11 cellular contexts compared by ENCODE assay signal in the genomic region with DNA sequence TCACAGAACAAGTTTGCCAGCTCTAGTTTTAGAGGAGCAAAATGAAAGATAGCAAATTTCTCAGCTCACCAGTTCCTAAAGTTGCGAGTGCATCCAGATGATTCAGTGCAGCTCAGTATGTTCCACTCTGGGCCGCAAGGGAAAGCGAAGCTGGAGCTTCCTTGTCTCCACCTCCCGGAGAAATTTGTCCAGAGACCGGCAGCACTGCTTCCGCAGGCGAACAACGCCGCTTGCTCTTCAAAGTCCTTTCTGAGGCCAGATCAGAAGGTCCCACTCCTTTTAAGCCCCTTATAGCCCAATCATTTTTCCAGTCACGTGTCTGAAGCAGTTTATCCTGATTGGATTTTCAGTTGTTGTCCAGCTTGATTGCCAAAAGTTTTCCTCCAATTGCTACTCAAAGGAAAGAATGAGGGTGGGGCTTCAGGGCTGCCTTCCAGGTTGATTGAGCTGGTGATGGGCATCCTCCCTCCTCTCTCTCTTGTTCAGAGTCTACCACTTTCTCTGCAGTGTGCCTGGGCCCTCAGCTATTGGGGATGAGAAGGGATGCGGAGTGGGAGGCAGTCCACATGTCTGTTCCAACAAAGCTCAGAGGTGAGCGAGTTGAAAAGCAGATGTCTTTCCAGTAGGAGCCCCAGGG. TPM values are rescaled to one million over a fixed set of nuclear protein-coding genes. Genes with fewer than 3 reads are reported as not detected.
DNase-seq lines count a peak whose midpoint lies in the region; ATAC-seq and TF ChIP-seq lines count a peak whose summit lies in the region.
"Had no signal": no experiment of that assay in that cellular context is flagged by ENCODE, and none has a peak within 500 bp of the region (broad histone marks: within the 10 kb centered on the region; RNA-seq: fewer than 3 reads in every experiment).

A gene with protein sequence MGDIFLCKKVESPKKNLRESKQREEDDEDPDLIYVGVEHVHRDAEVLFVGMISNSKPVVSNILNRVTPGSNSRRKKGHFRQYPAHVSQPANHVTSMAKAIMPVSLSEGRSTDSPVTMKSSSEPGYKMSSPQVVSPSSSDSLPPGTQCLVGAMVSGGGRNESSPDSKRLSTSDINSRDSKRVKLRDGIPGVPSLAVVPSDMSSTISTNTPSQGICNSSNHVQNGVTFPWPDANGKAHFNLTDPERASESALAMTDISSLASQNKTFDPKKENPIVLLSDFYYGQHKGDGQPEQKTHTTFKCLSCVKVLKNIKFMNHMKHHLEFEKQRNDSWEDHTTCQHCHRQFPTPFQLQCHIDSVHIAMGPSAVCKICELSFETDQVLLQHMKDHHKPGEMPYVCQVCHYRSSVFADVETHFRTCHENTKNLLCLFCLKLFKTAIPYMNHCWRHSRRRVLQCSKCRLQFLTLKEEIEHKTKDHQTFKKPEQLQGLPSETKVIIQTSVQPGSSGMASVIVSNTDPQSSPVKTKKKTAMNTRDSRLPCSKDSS (minus strand): TSS at position 251 of the 637 bp plus-strand sequence. CDS start 4,640 bp downstream, outside the sequence.

- no peaks in the 10 kb centered on the region for H3K4me1 Mint-ChIP-seq in osteocyte (ENCODE audit: unreplicated experiment)
- H3K4me1 Mint-ChIP-seq: activated naive CD8-positive, alpha-beta T cell treated with anti-CD3 and anti-CD28 coated beads, Interleukin-2, amount 50 U/mL, for 24 hours had no signal

- no peaks in the 10 kb centered on the region for H3K36me3 ChIP-seq in MG63
- no peaks in the 10 kb centered on the region for H3K36me3 ChIP-seq in brain microvascular endothelial cell (replicated peaks)
- H3K36me3 ChIP-seq: neutrophil had no signal

- H3K4me3 Mint-ChIP-seq in osteocyte (ENCODE audit: unreplicated experiment), result no peak within 1 kb of the TSS
- H3K4me3 Mint-ChIP-seq: activated naive CD8-positive, alpha-beta T cell treated with anti-CD3 and anti-CD28 coated beads, Interleukin-2, amount 50 U/mL, for 24 hours had no signal

- H3K27ac ChIP-seq in brain microvascular endothelial cell, result peak within 1 kb of the TSS; percentile 19
- H3K27ac ChIP-seq: neutrophil, SK-N-MC had no signal

- ATAC-seq in GM21529 (IDR thresholded peaks at IDR 0.05; ENCODE audit: unreplicated experiment) (no peak), GM21619 (IDR thresholded peaks at IDR 0.05; ENCODE audit: unreplicated experiment) (no peak)
- ATAC-seq in stimulated activated naive CD8-positive, alpha-beta T cell treated with anti-CD3 and anti-CD28 coated beads, Interleukin-15, Interleukin-2, amounts not matched to agents 100 U/mL and 50 U/mL, for 24 hours, result no peak
- ATAC-seq: activated naive CD8-positive, alpha-beta T cell treated with anti-CD3 and anti-CD28 coated beads, Interleukin-2, amount 50 U/mL, for 24 hours had no signal

- H3K4me3 ChIP-seq in MG63 (peak within 1 kb of the TSS; percentile 44), brain microvascular endothelial cell (ENCODE audit: low read depth, low read length) (no peak within 1 kb of the TSS)
- H3K4me3 ChIP-seq: SK-N-MC had no signal

- in situ Hi-C loops in brain microvascular endothelial cell (cut with HindIII; ENCODE audit: low pct_ligation_motif_present, low sequenced_read_pairs), result no loop called here

- H3K27ac Mint-ChIP-seq in osteocyte (ENCODE audit: unreplicated experiment), result no peak within 1 kb of the TSS
- H3K27ac Mint-ChIP-seq: activated naive CD8-positive, alpha-beta T cell treated with anti-CD3 and anti-CD28 coated beads, Interleukin-2, amount 50 U/mL, for 24 hours had no signal

- H3K27me3 ChIP-seq in MG63, result no peaks in the 10 kb centered on the region
- H3K27me3 ChIP-seq in brain microvascular endothelial cell (replicated peaks), result peaks cover 2% of the 10 kb centered on the region

- no peaks in the 10 kb centered on the region for H3K9me3 ChIP-seq in MG63
- H3K9me3 ChIP-seq: neutrophil had no signal

- TF ChIP-seq CTCF in brain microvascular endothelial cell (IDR thresholded peaks at IDR 0.05; ENCODE audit: low read depth, low read length, missing control alignments), result peak; percentile 8
- no peak for TF ChIP-seq CTCF in osteocyte (IDR thresholded peaks at IDR 0.05)

- peak; percentile 19 for DNase-seq in ELF-1 (ENCODE audit: low read depth, low spot score)
- peak; percentile 72 for DNase-seq in MG63
- peak; percentile 1 for DNase-seq in brain microvascular endothelial cell
- DNase-seq in osteocyte (ENCODE audit: extremely low spot score, unreplicated experiment), result peak; percentile 27
- DNase-seq in stimulated activated naive CD8-positive, alpha-beta T cell treated with anti-CD3 and anti-CD28 coated beads, Interleukin-15, Interleukin-2, amounts not matched to agents 100 U/mL and 50 U/mL, for 24 hours, result no peak
- DNase-seq: activated naive CD8-positive, alpha-beta T cell treated with anti-CD3 and anti-CD28 coated beads, Interleukin-2, amount 50 U/mL, for 24 hours; stimulated activated CD4-positive, alpha-beta T cell treated with anti-CD3 and anti-CD28 coated beads, Interleukin-4, amount 100 ng/mL, for 4 hours had no signal

- peaks cover 37% of the 10 kb centered on the region for H3K27me3 Mint-ChIP-seq in osteocyte (ENCODE audit: unreplicated experiment)

- H3K9me3 Mint-ChIP-seq in osteocyte (ENCODE audit: unreplicated experiment), result no peaks in the 10 kb centered on the region
- H3K9me3 Mint-ChIP-seq: activated naive CD8-positive, alpha-beta T cell treated with anti-CD3 and anti-CD28 coated beads, Interleukin-2, amount 50 U/mL, for 24 hours had no signal

- H3K36me3 Mint-ChIP-seq in osteocyte (ENCODE audit: unreplicated experiment), result no peaks in the 10 kb centered on the region

RNA-seq across cellular contexts. Expression of the gene that starts here (rescaled TPM):
- 1.1 and 1.9 TPM in 2 replicates for total RNA-seq in MG63 (2014; rRNA removed; shearing (Covaris generic); ENCODE audit: low replicate concordance)
- total RNA-seq in osteocyte, result not detected in 2 replicates

Comparison
In these comparisons a context has a peak if more than half of its experiments do, and no peak if none do; other contexts are left out.
1. Peak in DNase-seq in osteocyte; RNA of the gene not detected or under 1 TPM.